8 cellular contexts compared by ENCODE assay signal in the genomic region with DNA sequence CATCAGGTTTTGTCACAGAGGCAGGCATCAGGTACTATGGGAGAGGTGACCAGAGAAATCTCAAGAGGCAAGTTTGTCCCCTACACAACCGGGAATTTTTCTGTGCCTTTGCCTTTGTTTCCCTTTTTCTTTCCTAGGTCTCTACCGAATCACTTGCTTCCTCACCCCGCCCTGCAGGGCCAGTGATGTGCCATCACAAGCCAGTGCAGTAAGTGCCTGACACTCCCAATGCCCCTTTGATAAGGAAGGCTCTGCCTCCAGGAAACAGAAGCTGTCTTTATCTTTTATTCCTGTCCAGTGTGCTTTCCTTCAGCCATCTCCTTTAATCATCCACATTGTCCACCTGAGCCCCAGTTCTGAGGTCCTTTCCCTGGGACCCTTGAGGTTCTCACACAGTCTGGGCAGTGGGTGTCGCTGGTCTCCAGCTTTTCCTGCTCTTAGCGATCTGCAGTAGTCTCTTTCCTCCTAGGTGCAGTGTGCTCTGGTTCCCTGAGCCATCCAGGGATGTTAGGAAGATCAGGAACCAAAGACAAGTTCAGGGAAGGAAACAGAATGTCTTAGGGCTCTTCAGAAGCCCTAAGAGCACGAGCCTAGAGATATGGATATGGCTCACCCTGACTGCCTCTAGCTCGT. TPM values are rescaled to one million over a fixed set of nuclear protein-coding genes. Genes with fewer than 3 reads are reported as not detected.
A peak's percentile ranks its signal among the peaks of the same experiment; 100 is the strongest.
DNase-seq lines count a peak whose midpoint lies in the region; ATAC-seq and TF ChIP-seq lines count a peak whose summit lies in the region.

No MANE protein-coding gene starts in this region.

- H3K27me3 ChIP-seq in CD4-positive, CD25-positive, alpha-beta regulatory T cell (ENCODE audit: control insufficient read depth, insufficient read depth, low read length): peaks cover 13% of the 10 kb centered on the region
- H3K27me3 ChIP-seq in gastrocnemius medialis: no peaks in the 10 kb centered on the region

- H3K9me3 Mint-ChIP-seq in CD4-positive, CD25-positive, alpha-beta regulatory T cell: peaks cover 0 to 4% (median 0%) of the 10 kb centered on the region in 7 donors

- peak in 3 of 5 experiments; percentile 36 to 39 (median 37) for TF ChIP-seq CTCF in gastrocnemius medialis (IDR thresholded peaks at IDR 0.05 in 4 of 5, conservative IDR thresholded peaks at IDR 0.05 in 1 of 5)

- H3K27ac Mint-ChIP-seq in CD4-positive, CD25-positive, alpha-beta regulatory T cell: no peak overlapping the region

- peak in 2 of 3 donors; percentile 22 to 26 for DNase-seq in CD4-positive, CD25-positive, alpha-beta regulatory T cell
- DNase-seq in HEK293T (ENCODE audit: extremely low spot score): peak; percentile 72
- DNase-seq in T follicular helper cell (ENCODE audit: low read depth): peak; percentile 13
- DNase-seq in Right ventricle myocardium superior: peak; percentile 52
- DNase-seq in gastrocnemius medialis: no peak
- no peak for DNase-seq in NCI-H2196 (lab: John Stamatoyannopoulos, UW; ENCODE audit: unreplicated experiment)

- no peaks in the 10 kb centered on the region for H3K36me3 ChIP-seq in CD4-positive, CD25-positive, alpha-beta regulatory T cell (ENCODE audit: control insufficient read depth, insufficient read depth, low read length)
- H3K36me3 ChIP-seq in gastrocnemius medialis: no peaks in the 10 kb centered on the region

- intact Hi-C loops in Right ventricle myocardium superior (cut with DNase I): loop anchor here (2.0 kb wide), 1 partner anchor 167 kb away; no protein-coding TSS in a partner anchor
- intact Hi-C loops in gastrocnemius medialis (cut with DNase I; ENCODE audit: low total_unique reads): loop anchor here (1.0 kb wide), 1 partner anchor 168 kb away; no protein-coding TSS in a partner anchor

- H3K36me3 Mint-ChIP-seq in CD4-positive, CD25-positive, alpha-beta regulatory T cell: no peaks in the 10 kb centered on the region

- TF ChIP-seq POLR2A in gastrocnemius medialis (IDR thresholded peaks at IDR 0.05): no peak

- H3K4me1 Mint-ChIP-seq in CD4-positive, CD25-positive, alpha-beta regulatory T cell: peaks cover 0 to 3% (median 0%) of the 10 kb centered on the region in 4 donors

- no peak for ATAC-seq in CD4-positive, CD25-positive, alpha-beta regulatory T cell (ENCODE audit: low read depth in 2 of 2)
- ATAC-seq in Right ventricle myocardium superior (ENCODE audit: poor library complexity): peak; percentile 91
- ATAC-seq in gastrocnemius medialis: peak in 1 of 2 donors; percentile 50
- no peak for ATAC-seq in GM18907 (IDR thresholded peaks at IDR 0.05; ENCODE audit: unreplicated experiment)
- no peak for ATAC-seq in HG02981 (IDR thresholded peaks at IDR 0.05; ENCODE audit: unreplicated experiment)

- no peak overlapping the region for H3K4me3 ChIP-seq in CD4-positive, CD25-positive, alpha-beta regulatory T cell (ENCODE audit: low read depth, low read length)
- no peak overlapping the region for H3K4me3 ChIP-seq in gastrocnemius medialis

- H3K4me1 ChIP-seq in CD4-positive, CD25-positive, alpha-beta regulatory T cell (ENCODE audit: control insufficient read depth, insufficient read depth, low read length, poor library complexity, severe bottlenecking): no peaks in the 10 kb centered on the region
- no peaks in the 10 kb centered on the region for H3K4me1 ChIP-seq in gastrocnemius medialis

- no peak overlapping the region for H3K27ac ChIP-seq in CD4-positive, CD25-positive, alpha-beta regulatory T cell (ENCODE audit: insufficient read depth, low read length, poor library complexity, severe bottlenecking)
- no peak overlapping the region for H3K27ac ChIP-seq in gastrocnemius medialis

- H3K27me3 Mint-ChIP-seq in CD4-positive, CD25-positive, alpha-beta regulatory T cell: peaks cover 26% of the 10 kb centered on the region

- H3K9me3 ChIP-seq in CD4-positive, CD25-positive, alpha-beta regulatory T cell (ENCODE audit: control insufficient read depth in 2 of 2, low read length in 2 of 2): peaks cover 3 to 6% of the 10 kb centered on the region in 2 experiments
- no peaks in the 10 kb centered on the region for H3K9me3 ChIP-seq in gastrocnemius medialis

- POLR2A ChIA-PET in HEK293T (lab: Yijun Ruan, JAX): no interaction called here

- no peak overlapping the region for H3K4me3 Mint-ChIP-seq in CD4-positive, CD25-positive, alpha-beta regulatory T cell

- CTCF ChIA-PET in HEK293T (lab: Yijun Ruan, JAX): interaction anchor here (1.1 to 5.4 kb wide), 2 partner anchors 9 to 169 kb away, joined by 3 to 32 read pairs; no protein-coding TSS in a partner anchor

- in situ Hi-C loops in gastrocnemius medialis (cut with MboI; ENCODE audit: low sequenced_read_pairs in 4 of 4): loop anchor here in 2 of 4 donors (10.0 to 25.0 kb wide), 2 partner anchors 163 to 171 kb away; no protein-coding TSS in a partner anchor

TF ChIP-seq in HEK293T, 16 proteins besides CTCF, POLR2A, EP300 and RAD21:
- TF ChIP-seq LEF1 (IDR thresholded peaks at IDR 0.05; ENCODE audit: borderline replicate concordance) (no peak), ELF4 (IDR thresholded peaks at IDR 0.05) (no peak)

RNA-seq across cellular contexts. Expression of a gene that starts 36.6 kb away (rescaled TPM):
- not detected for total RNA-seq in CD4-positive, CD25-positive, alpha-beta regulatory T cell
- not detected for polyA plus RNA-seq in CD4-positive, CD25-positive, alpha-beta regulatory T cell
- 8.1 TPM for total RNA-seq in Right ventricle myocardium superior
- total RNA-seq in gastrocnemius medialis: 1 to 10 TPM; 1.4 to 7.7 (median 2.6) TPM

RNA-seq across cellular contexts. Expression of a gene that starts 53.5 kb away (rescaled TPM):
- total RNA-seq in CD4-positive, CD25-positive, alpha-beta regulatory T cell: 12.8 TPM
- polyA plus RNA-seq in CD4-positive, CD25-positive, alpha-beta regulatory T cell: 10 to 100 TPM in 3 of 4 donors, 1 to 10 TPM in 1; 8.9 to 18.5 (median 11.6) TPM
- total RNA-seq in Right ventricle myocardium superior: 9.1 TPM
- 10 to 100 TPM in 2 of 4 donors, 1 to 10 TPM in 2; 3.9 to 11.4 (median 9.2) TPM for total RNA-seq in gastrocnemius medialis

Comparison
In these comparisons a context has a peak if more than half of its experiments do, and no peak if none do; other contexts are left out.
1. DNase-seq: peak in CD4-positive, CD25-positive, alpha-beta regulatory T cell (2 of 3), HEK293T (single experiment), T follicular helper cell (single experiment) and Right ventricle myocardium superior (single experiment); none in gastrocnemius medialis (0 of 2) and NCI-H2196 (single experiment).